ENCODE assay signal across 8 cellular contexts in genomic region chr6:75526502-75527127, GRCh38. TPM values are rescaled to one million over a fixed set of nuclear protein-coding genes. Genes with fewer than 3 reads are reported as not detected.
DNase-seq lines count a peak whose midpoint lies in the region; ATAC-seq and TF ChIP-seq lines count a peak whose summit lies in the region.

No MANE protein-coding gene starts in this region.

- H3K9me2 ChIP-seq in GM23338 (ENCODE audit: insufficient read depth): no peaks in the 10 kb centered on the region
- H3K9me2 ChIP-seq in MM.1S (replicated peaks; ENCODE audit: insufficient read depth, low read length): no peaks in the 10 kb centered on the region

- H4K20me1 ChIP-seq in GM23338 (replicated peaks; ENCODE audit: insufficient read depth) (no peaks in the 10 kb centered on the region), MM.1S (ENCODE audit: insufficient read depth, low read length) (no peaks in the 10 kb centered on the region)

- H3K27ac Mint-ChIP-seq in GM23338: no peak overlapping the region
- no peak overlapping the region for H3K27ac Mint-ChIP-seq in activated naive CD8-positive, alpha-beta T cell treated with anti-CD3 and anti-CD28 coated beads for 36 hours

- H3K4me2 ChIP-seq in GM23338 (no peak overlapping the region), MM.1S (ENCODE audit: low read depth, low read length) (no peak overlapping the region)

- peak; percentile 83 for DNase-seq in ELR (ENCODE audit: low read depth)
- DNase-seq in GM23338 (ENCODE audit: low spot score): peak; percentile 80
- peak; percentile 78 for DNase-seq in MM.1S
- peak; percentile 74 for DNase-seq in SK-N-DZ (ENCODE audit: low spot score)
- peak; percentile 26 for DNase-seq in activated naive CD8-positive, alpha-beta T cell treated with anti-CD3 and anti-CD28 coated beads for 36 hours
- DNase-seq in Right ventricle myocardium superior: no peak
- peak; percentile 56 for DNase-seq in putamen (ENCODE audit: low spot score)

- H3K27ac ChIP-seq in GM23338 (ENCODE audit: low read depth): no peak overlapping the region
- H3K27ac ChIP-seq in MM.1S (ENCODE audit: low read length): no peak overlapping the region

- TF ChIP-seq CTCF in GM23338 (conservative IDR thresholded peaks at IDR 0.05; ENCODE audit: low read depth in 2 of 2): peak; percentile 81 to 90
- peak; percentile 72 for TF ChIP-seq CTCF in MM.1S (IDR thresholded peaks at IDR 0.05; ENCODE audit: low read length)

- H3K9me3 Mint-ChIP-seq in GM23338: peaks cover 2% of the 10 kb centered on the region; the same call in 1 of the 3 replicates
- no peaks in the 10 kb centered on the region for H3K9me3 Mint-ChIP-seq in activated naive CD8-positive, alpha-beta T cell treated with anti-CD3 and anti-CD28 coated beads for 36 hours

- H3K4me3 ChIP-seq in GM23338: no peak overlapping the region
- no peak overlapping the region for H3K4me3 ChIP-seq in MM.1S (ENCODE audit: low read length)

- no peaks in the 10 kb centered on the region for H3K36me3 Mint-ChIP-seq in GM23338 (ENCODE audit: low read depth)
- H3K36me3 Mint-ChIP-seq in activated naive CD8-positive, alpha-beta T cell treated with anti-CD3 and anti-CD28 coated beads for 36 hours: no peaks in the 10 kb centered on the region

- no peak overlapping the region for H3K4me3 Mint-ChIP-seq in GM23338
- H3K4me3 Mint-ChIP-seq in activated naive CD8-positive, alpha-beta T cell treated with anti-CD3 and anti-CD28 coated beads for 36 hours: no peak overlapping the region

- no peak overlapping the region for H3K9ac ChIP-seq in MM.1S (ENCODE audit: low read length)

- no peaks in the 10 kb centered on the region for H3K9me3 ChIP-seq in MM.1S (replicated peaks; ENCODE audit: insufficient read depth, low read length)

- no peak overlapping the region for H2AFZ ChIP-seq in GM23338
- no peak overlapping the region for H2AFZ ChIP-seq in MM.1S (ENCODE audit: low read length)

- intact Hi-C loops in Right ventricle myocardium superior (cut with DNase I): loop anchor here (5.0 kb wide), 1 partner anchor 259 kb away; no protein-coding TSS in a partner anchor

- H3K27me3 ChIP-seq in GM23338 (ENCODE audit: insufficient read depth) (no peaks in the 10 kb centered on the region), MM.1S (replicated peaks; ENCODE audit: insufficient read depth, low read length) (no peaks in the 10 kb centered on the region)

- H3K4me1 Mint-ChIP-seq in GM23338: peaks cover 3% of the 10 kb centered on the region; the same call in 2 of the 3 replicates
- H3K4me1 Mint-ChIP-seq in activated naive CD8-positive, alpha-beta T cell treated with anti-CD3 and anti-CD28 coated beads for 36 hours: no peaks in the 10 kb centered on the region

- H3F3A ChIP-seq in GM23338 (replicated peaks; ENCODE audit: low read depth): no peaks in the 10 kb centered on the region
- no peaks in the 10 kb centered on the region for H3F3A ChIP-seq in MM.1S (ENCODE audit: insufficient read depth, low read length)

- H3K27me3 Mint-ChIP-seq in GM23338 (ENCODE audit: insufficient read depth, low read depth, poor library complexity): no peaks in the 10 kb centered on the region
- H3K27me3 Mint-ChIP-seq in activated naive CD8-positive, alpha-beta T cell treated with anti-CD3 and anti-CD28 coated beads for 36 hours: peaks cover 10% of the 10 kb centered on the region

- H3K36me3 ChIP-seq in GM23338 (ENCODE audit: insufficient read depth): no peaks in the 10 kb centered on the region
- H3K36me3 ChIP-seq in MM.1S (replicated peaks; ENCODE audit: insufficient read depth, low read length): no peaks in the 10 kb centered on the region

- no peaks in the 10 kb centered on the region for H3K79me2 ChIP-seq in GM23338 (replicated peaks; ENCODE audit: insufficient read depth)
- H3K79me2 ChIP-seq in MM.1S (ENCODE audit: low read length): no peaks in the 10 kb centered on the region

- H3K4me1 ChIP-seq in GM23338 (ENCODE audit: insufficient read depth): no peaks in the 10 kb centered on the region
- no peaks in the 10 kb centered on the region for H3K4me1 ChIP-seq in MM.1S (ENCODE audit: low read length)

- peak; percentile 87 for ATAC-seq in GM23338
- peak; percentile 91 for ATAC-seq in Right ventricle myocardium superior (ENCODE audit: poor library complexity)
- no peak for ATAC-seq in GM19467 (IDR thresholded peaks at IDR 0.05; ENCODE audit: unreplicated experiment)

TF ChIP-seq in GM23338, 12 proteins besides CTCF, POLR2A, EP300 and RAD21 (continues in another document):
- TF ChIP-seq EZH2 (IDR thresholded peaks at IDR 0.05; ENCODE audit: low read depth, unreplicated experiment) (no peak), STAT1 (IDR thresholded peaks at IDR 0.05; ENCODE audit: unreplicated experiment) (no peak), NANOG (IDR thresholded peaks at IDR 0.05; ENCODE audit: borderline replicate concordance) (no peak), ZNF114 (CRISPR knock-in tag; IDR thresholded peaks at IDR 0.05) (no peak), EZH2phosphoT487 (IDR thresholded peaks at IDR 0.05; ENCODE audit: unreplicated experiment) (no peak), CREB1 (CRISPR knock-in tag; IDR thresholded peaks at IDR 0.05; ENCODE audit: low read depth) (no peak), ZNF331 (CRISPR knock-in tag; IDR thresholded peaks at IDR 0.05; ENCODE audit: low read depth) (no peak), ETS1 (IDR thresholded peaks at IDR 0.05) (no peak)
- TF ChIP-seq, protein P1, sequence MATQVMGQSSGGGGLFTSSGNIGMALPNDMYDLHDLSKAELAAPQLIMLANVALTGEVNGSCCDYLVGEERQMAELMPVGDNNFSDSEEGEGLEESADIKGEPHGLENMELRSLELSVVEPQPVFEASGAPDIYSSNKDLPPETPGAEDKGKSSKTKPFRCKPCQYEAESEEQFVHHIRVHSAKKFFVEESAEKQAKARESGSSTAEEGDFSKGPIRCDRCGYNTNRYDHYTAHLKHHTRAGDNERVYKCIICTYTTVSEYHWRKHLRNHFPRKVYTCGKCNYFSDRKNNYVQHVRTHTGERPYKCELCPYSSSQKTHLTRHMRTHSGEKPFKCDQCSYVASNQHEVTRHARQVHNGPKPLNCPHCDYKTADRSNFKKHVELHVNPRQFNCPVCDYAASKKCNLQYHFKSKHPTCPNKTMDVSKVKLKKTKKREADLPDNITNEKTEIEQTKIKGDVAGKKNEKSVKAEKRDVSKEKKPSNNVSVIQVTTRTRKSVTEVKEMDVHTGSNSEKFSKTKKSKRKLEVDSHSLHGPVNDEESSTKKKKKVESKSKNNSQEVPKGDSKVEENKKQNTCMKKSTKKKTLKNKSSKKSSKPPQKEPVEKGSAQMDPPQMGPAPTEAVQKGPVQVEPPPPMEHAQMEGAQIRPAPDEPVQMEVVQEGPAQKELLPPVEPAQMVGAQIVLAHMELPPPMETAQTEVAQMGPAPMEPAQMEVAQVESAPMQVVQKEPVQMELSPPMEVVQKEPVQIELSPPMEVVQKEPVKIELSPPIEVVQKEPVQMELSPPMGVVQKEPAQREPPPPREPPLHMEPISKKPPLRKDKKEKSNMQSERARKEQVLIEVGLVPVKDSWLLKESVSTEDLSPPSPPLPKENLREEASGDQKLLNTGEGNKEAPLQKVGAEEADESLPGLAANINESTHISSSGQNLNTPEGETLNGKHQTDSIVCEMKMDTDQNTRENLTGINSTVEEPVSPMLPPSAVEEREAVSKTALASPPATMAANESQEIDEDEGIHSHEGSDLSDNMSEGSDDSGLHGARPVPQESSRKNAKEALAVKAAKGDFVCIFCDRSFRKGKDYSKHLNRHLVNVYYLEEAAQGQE (IDR thresholded peaks at IDR 0.05; ENCODE audit: unreplicated experiment): no peak

RNA-seq across cellular contexts. Expression of gene FILIP1, which starts 33.0 kb away (rescaled TPM):
- total RNA-seq in GM23338 (2014; rRNA removed; shearing (Covaris generic)): 3.4 and 3.7 TPM in 2 replicates
- 4.7 and 6.4 TPM in 2 replicates for polyA plus RNA-seq in GM23338 (2016; fragmentation: Nextera tagmentation; extraction: Ambion mirVana)
- 0.03 and 0.37 TPM in 2 replicates for polyA plus RNA-seq in SK-N-DZ (2014; cell fraction: cytosol; rRNA removed)
- polyA plus RNA-seq in SK-N-DZ (2014; cell fraction: nucleus; rRNA removed): 0.07 and 0.18 TPM in 2 replicates
- not detected for total RNA-seq in activated naive CD8-positive, alpha-beta T cell treated with anti-CD3 and anti-CD28 coated beads for 36 hours
- 160 TPM for total RNA-seq in Right ventricle myocardium superior

Comparison
In these comparisons a context has a peak if more than half of its experiments do, and no peak if none do; other contexts are left out.
1. RNA of gene FILIP1, which starts 33.0 kb away (total RNA-seq): 160 TPM in Right ventricle myocardium superior (single experiment); 3.4 to 3.7 TPM in GM23338 and not detected in activated naive CD8-positive, alpha-beta T cell treated with anti-CD3 and anti-CD28 coated beads for 36 hours; every median in the first group is over 10 times any median in the second.